ENCODE assay signal across 25 cellular contexts in genomic region chr9:135214706-135215105, GRCh38.
"Had no signal": no experiment of that assay in that cellular context is flagged by ENCODE, and none has a peak within 500 bp of the region (broad histone marks: within the 10 kb centered on the region; RNA-seq: fewer than 3 reads in every experiment).

No MANE protein-coding gene starts in this region.

- H3K79me2 ChIP-seq: parathyroid adenoma had no signal

- H3K27ac ChIP-seq: brain microvascular endothelial cell, esophagus muscularis mucosa, heart right ventricle, neutrophil, parathyroid adenoma, thyroid gland had no signal

- H2AFZ ChIP-seq: parathyroid adenoma had no signal

- FAIRE-seq: colon, endothelial cell of umbilical vein, frontal cortex had no signal

- DNase-seq: activated CD4-positive, alpha-beta T cell treated with anti-CD3 and anti-CD28 coated beads, Interleukin-2, amount 50 U/mL, for 1 hour; activated CD8-positive, alpha-beta T cell treated with anti-CD3 and anti-CD28 coated beads, Interleukin-2, amount 10 ng/mL, durations not matched to agents 7 days and 5 days; activated gamma-delta T cell; activated naive CD4-positive, alpha-beta T cell treated with anti-CD3 and anti-CD28 coated beads, Interleukin-2, amount 50 U/mL, for 16 hours; brain microvascular endothelial cell; central memory CD4-positive, alpha-beta T cell; effector memory CD4-positive, alpha-beta T cell; islet precursor cell; mammary epithelial cell; stimulated activated CD4-positive, alpha-beta T cell treated with anti-CD3 and anti-CD28 coated beads, Interleukin-4, amount 100 ng/mL, for 1 hour; stimulated activated naive CD4-positive, alpha-beta T cell treated with Interleukin-2 at 50 U/mL for 16 hours; SW 1271 had no signal

- H3K9me3 Mint-ChIP-seq: activated T-helper 1 cell treated with anti-CD3 and anti-CD28 coated beads, Interleukin-12 subunit alpha, Interleukin-12 subunit beta, Interleukin-2, Interleukin-4 antibody, amounts not matched to agents 30 ng/mL and 10 ng/mL and 1 ng/mL, durations not matched to agents 14 hours and 24 hours and 36 hours; mesothelial cell of epicardium had no signal

- H3K27ac Mint-ChIP-seq: activated CD8-positive, alpha-beta T cell treated with anti-CD3 and anti-CD28 coated beads, Interleukin-2, amount 10 ng/mL, durations not matched to agents 7 days and 5 days; activated T-helper 1 cell treated with anti-CD3 and anti-CD28 coated beads, Interleukin-12 subunit alpha, Interleukin-12 subunit beta, Interleukin-2, Interleukin-4 antibody, amounts not matched to agents 30 ng/mL and 10 ng/mL and 1 ng/mL, durations not matched to agents 14 hours and 24 hours and 36 hours; mesothelial cell of epicardium; naive thymus-derived CD8-positive, alpha-beta T cell; T-helper 17 cell had no signal

- H3K4me3 Mint-ChIP-seq: activated CD8-positive, alpha-beta T cell treated with anti-CD3 and anti-CD28 coated beads, Interleukin-2, amount 10 ng/mL, durations not matched to agents 7 days and 5 days; activated T-helper 1 cell treated with anti-CD3 and anti-CD28 coated beads, Interleukin-12 subunit alpha, Interleukin-12 subunit beta, Interleukin-2, Interleukin-4 antibody, amounts not matched to agents 30 ng/mL and 10 ng/mL and 1 ng/mL, durations not matched to agents 14 hours and 24 hours and 36 hours; mesothelial cell of epicardium; naive thymus-derived CD8-positive, alpha-beta T cell; T-helper 17 cell had no signal

- H3K36me3 Mint-ChIP-seq: mesothelial cell of epicardium; naive thymus-derived CD8-positive, alpha-beta T cell had no signal

- H3K36me3 ChIP-seq: brain microvascular endothelial cell, esophagus muscularis mucosa, heart right ventricle, neutrophil, thyroid gland had no signal

- ATAC-seq: activated CD4-positive, CD25-positive, alpha-beta regulatory T cell treated with anti-CD3 and anti-CD28 coated beads, Interleukin-2, amount 50 U/mL, for 24 hours; activated CD8-positive, alpha-beta T cell treated with anti-CD3 and anti-CD28 coated beads, Interleukin-2, amount 10 ng/mL, durations not matched to agents 7 days and 5 days; naive thymus-derived CD8-positive, alpha-beta T cell; T-helper 17 cell had no signal

- H3K27me3 ChIP-seq: brain microvascular endothelial cell, thyroid gland had no signal

- H3K4me3 ChIP-seq: esophagus muscularis mucosa, heart right ventricle, thyroid gland had no signal

- H3K4me1 Mint-ChIP-seq: naive thymus-derived CD8-positive, alpha-beta T cell; T-helper 17 cell had no signal

- H3K9me3 ChIP-seq: neutrophil, thyroid gland had no signal

- H3K4me1 ChIP-seq: parathyroid adenoma had no signal

- H3K9ac ChIP-seq: parathyroid adenoma had no signal
